ENCODE assay signal across 9 cellular contexts in the genomic region with DNA sequence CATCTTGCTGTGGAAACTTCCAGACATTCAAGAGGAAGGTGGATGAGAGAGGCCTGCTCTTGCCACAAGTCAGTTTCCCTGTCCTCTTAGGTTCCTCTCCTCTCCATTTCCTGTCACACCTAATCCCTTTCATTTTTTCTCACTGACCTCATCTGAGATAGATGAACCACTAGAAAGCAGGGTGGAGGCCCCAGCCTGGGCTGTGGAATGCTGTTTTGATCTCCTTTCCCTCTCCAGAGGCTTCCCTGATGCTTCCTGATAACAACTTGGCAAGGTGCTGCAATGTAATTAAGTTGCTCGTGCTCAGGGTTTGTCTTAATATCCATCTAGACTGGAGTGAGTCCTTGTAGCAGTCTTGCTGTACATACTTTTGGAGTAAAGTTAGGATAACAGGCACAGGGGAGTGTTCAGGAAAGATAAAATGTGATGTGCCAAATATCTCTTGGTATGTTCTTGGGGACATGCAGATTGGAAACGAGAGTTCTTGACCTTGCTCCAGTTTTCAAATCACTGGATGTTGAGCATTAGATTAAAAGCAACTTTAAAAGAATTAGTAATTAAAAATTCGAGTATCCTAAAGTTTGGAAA. TPM values are rescaled to one million over a fixed set of nuclear protein-coding genes. Genes with fewer than 3 reads are reported as not detected.
DNase-seq lines count a peak whose midpoint lies in the region; ATAC-seq and TF ChIP-seq lines count a peak whose summit lies in the region.
"Had no signal": no experiment of that assay in that cellular context is flagged by ENCODE, and none has a peak within 500 bp of the region (broad histone marks: within the 10 kb centered on the region; RNA-seq: fewer than 3 reads in every experiment).

No MANE protein-coding gene starts in this region.

- no peaks in the 10 kb centered on the region for H3K4me1 Mint-ChIP-seq in stimulated activated memory B cell treated with anti-CD40 and anti-IgM and Interleukin-4, amounts not matched to agents 10 μg/mL and 1 μg/mL and 100 μg/mL, for 72 hours
- H3K4me1 Mint-ChIP-seq: B cell had no signal

- CTCF ChIA-PET in PC-3 (lab: Charles Lee), result no interaction called here

- H3K4me1 ChIP-seq in PC-3 (ENCODE audit: insufficient read depth, low read length), result peaks cover 15% of the 10 kb centered on the region

- H3K9ac ChIP-seq in PC-3 (ENCODE audit: low read length), result no peak overlapping the region

- no peaks in the 10 kb centered on the region for H3K27me3 Mint-ChIP-seq in stimulated activated memory B cell treated with anti-CD40 and anti-IgM and Interleukin-4, amounts not matched to agents 10 μg/mL and 1 μg/mL and 100 μg/mL, for 72 hours
- H3K27me3 Mint-ChIP-seq: B cell had no signal

- H3F3A ChIP-seq in PC-3 (ENCODE audit: low read length, unreplicated experiment), result no peaks in the 10 kb centered on the region

- intact Hi-C loops in PC-3 (cut with micrococcal nuclease), result no loop called here

- H3K9me3 Mint-ChIP-seq in stimulated activated memory B cell treated with anti-CD40 and anti-IgM and Interleukin-4, amounts not matched to agents 10 μg/mL and 1 μg/mL and 100 μg/mL, for 72 hours, result no peaks in the 10 kb centered on the region

- peaks cover 3% of the 10 kb centered on the region; the same call in 1 of the 2 replicates for H3K79me2 ChIP-seq in PC-3 (ENCODE audit: low read length)

- peaks cover 22% of the 10 kb centered on the region for H3K36me3 ChIP-seq in PC-3 (ENCODE audit: low read depth, low read length)

- H3K9me2 ChIP-seq in PC-3 (replicated peaks; ENCODE audit: low read length), result no peaks in the 10 kb centered on the region

- DNase-seq in NCI-H2171 treated with DMSO at 0.1 percent for 48 hours (lab: John Stamatoyannopoulos, UW), result peak; percentile 84
- no peak for DNase-seq in NCI-H2171 (lab: John Stamatoyannopoulos, UW)
- peak; percentile 63 for DNase-seq in PC-3
- peak; percentile 29 for DNase-seq in fibroblast of pulmonary artery (ENCODE audit: low read depth)
- DNase-seq in occipital lobe (lab: John Stamatoyannopoulos, UW), result no peak
- DNase-seq in cerebellum (ENCODE audit: low spot score), result no peak
- DNase-seq in NCI-H1105 treated with DMSO at 0.1 percent for 48 hours (lab: John Stamatoyannopoulos, UW), result no peak

- peak overlapping the region; percentile 66 for H3K4me2 ChIP-seq in PC-3 (ENCODE audit: low read length)

- POLR2A ChIA-PET in PC-3 (lab: Charles Lee; ENCODE audit: unreplicated experiment), result no interaction called here

- TF ChIP-seq CTCF in PC-3 (conservative IDR thresholded peaks at IDR 0.05; ENCODE audit: low read depth, low read length) (no peak), fibroblast of pulmonary artery (IDR thresholded peaks at IDR 0.05; ENCODE audit: low read length, missing control alignments) (no peak)

- H4K20me1 ChIP-seq in PC-3 (ENCODE audit: low read length), result no peaks in the 10 kb centered on the region

- H3K27ac ChIP-seq in PC-3 (ENCODE audit: low read length), result peak overlapping the region; percentile 22

- H3K9me3 ChIP-seq in PC-3 (ENCODE audit: low read length), result no peaks in the 10 kb centered on the region

- no peak overlapping the region for H3K4me3 Mint-ChIP-seq in stimulated activated memory B cell treated with anti-CD40 and anti-IgM and Interleukin-4, amounts not matched to agents 10 μg/mL and 1 μg/mL and 100 μg/mL, for 72 hours
- H3K4me3 Mint-ChIP-seq: B cell had no signal

- peak overlapping the region; percentile 8; the same call in 1 of the 2 replicates for H2AFZ ChIP-seq in PC-3 (ENCODE audit: low read length)

- no TSS peak for BruUV-seq in PC-3 (replicated peaks; lab: Mats Ljungman, UMichigan)

- H3K27ac Mint-ChIP-seq in stimulated activated memory B cell treated with anti-CD40 and anti-IgM and Interleukin-4, amounts not matched to agents 10 μg/mL and 1 μg/mL and 100 μg/mL, for 72 hours, result peak overlapping the region; percentile 4
- H3K27ac Mint-ChIP-seq: B cell had no signal

- H3K36me3 Mint-ChIP-seq in stimulated activated memory B cell treated with anti-CD40 and anti-IgM and Interleukin-4, amounts not matched to agents 10 μg/mL and 1 μg/mL and 100 μg/mL, for 72 hours, result peaks cover 24% of the 10 kb centered on the region

- ATAC-seq in PC-3, result peak; percentile 86
- ATAC-seq in stimulated activated memory B cell treated with anti-CD40 and anti-IgM and Interleukin-4, amounts not matched to agents 10 μg/mL and 1 μg/mL and 100 μg/mL, for 72 hours, result no peak

- H3K4me3 ChIP-seq in PC-3 (ENCODE audit: low read length), result no peak overlapping the region
- no peak overlapping the region for H3K4me3 ChIP-seq in fibroblast of pulmonary artery (replicated peaks; ENCODE audit: low read depth, low read length)

- no peaks in the 10 kb centered on the region for H3K27me3 ChIP-seq in PC-3 (ENCODE audit: low read length)

RNA-seq across cellular contexts. Expression of gene LRRC42, which starts 11.2 kb away (rescaled TPM):
- total RNA-seq in PC-3 (2014; rRNA removed) (23.9 and 27.3 TPM in 2 replicates), occipital lobe (23.1 TPM), cerebellum (14.2 TPM)

RNA-seq across cellular contexts. Expression of gene IFT25, which starts 11.8 kb away (rescaled TPM):
- 49.7 and 66.7 TPM in 2 replicates for total RNA-seq in PC-3 (2014; rRNA removed)
- total RNA-seq in occipital lobe, result 21.2 TPM
- total RNA-seq in cerebellum, result 42.2 TPM

Comparison
In these comparisons a context has a peak if more than half of its experiments do, and no peak if none do; other contexts are left out.
1. DNase-seq: peak in NCI-H2171 treated with DMSO at 0.1 percent for 48 hours (single experiment), PC-3 (single experiment) and fibroblast of pulmonary artery (single experiment); none in NCI-H2171 (single experiment), occipital lobe (single experiment), cerebellum (single experiment) and NCI-H1105 treated with DMSO at 0.1 percent for 48 hours (single experiment).